Comparison of ENCODE assay signal across 19 cellular contexts in genomic region chr2:161100216-161100615, GRCh38.
"Had no signal": no experiment of that assay in that cellular context is flagged by ENCODE, and none has a peak within 500 bp of the region (broad histone marks: within the 10 kb centered on the region; RNA-seq: fewer than 3 reads in every experiment).

No MANE protein-coding gene starts in this region.

- H3K4me2 ChIP-seq: hepatocyte had no signal

- H3K4me3 ChIP-seq: esophagus muscularis mucosa, hepatocyte, pancreas, suprapubic skin, thyroid gland had no signal

- H3K27ac ChIP-seq: epithelial cell of prostate, esophagus muscularis mucosa, hepatocyte, neutrophil, pancreas, suprapubic skin, thyroid gland had no signal

- H3K4me1 ChIP-seq: pancreas, thyroid gland had no signal

- H3K27me3 ChIP-seq: esophagus muscularis mucosa, hepatocyte, neutrophil, pancreas, suprapubic skin, thyroid gland had no signal

- DNase-seq: cortex of kidney; effector memory CD4-positive, alpha-beta T cell; foreskin melanocyte; head of caudate nucleus; kidney glomerular epithelial cell; mesendoderm; naive B cell; nephron progenitor cell; pancreas; right cardiac atrium; small intestine; stimulated activated CD4-positive, alpha-beta T cell treated with anti-CD3 and anti-CD28 coated beads, Interleukin-12 subunit alpha, Interleukin-12 subunit beta, amount 100 ng/mL, for 4 hours; stimulated activated naive CD4-positive, alpha-beta T cell treated with Interleukin-2 at 50 U/mL for 16 hours; thyroid gland had no signal

- H3K79me2 ChIP-seq: hepatocyte had no signal

- H2AFZ ChIP-seq: hepatocyte had no signal

- H3K36me3 ChIP-seq: esophagus muscularis mucosa, neutrophil, pancreas, suprapubic skin, thyroid gland had no signal

- H3K9me3 ChIP-seq: esophagus muscularis mucosa, neutrophil, pancreas, suprapubic skin, thyroid gland had no signal
